Comparison of ENCODE assay signal across 9 cellular contexts in genomic region chr2:219508933-219509779, GRCh38. TPM values are rescaled to one million over a fixed set of nuclear protein-coding genes. Genes with fewer than 3 reads are reported as not detected.
DNase-seq lines count a peak whose midpoint lies in the region; ATAC-seq and TF ChIP-seq lines count a peak whose summit lies in the region.
"Had no signal": no experiment of that assay in that cellular context is flagged by ENCODE, and none has a peak within 500 bp of the region (broad histone marks: within the 10 kb centered on the region; RNA-seq: fewer than 3 reads in every experiment).

No MANE protein-coding gene starts in this region.

- DNase-seq in breast epithelium (ENCODE audit: low spot score in 2 of 2) = no peak
- no peak for DNase-seq in mammary epithelial cell
- peak; percentile 77 for DNase-seq in NCI-H2227 treated with DMSO at 0.1 percent for 48 hours (lab: John Stamatoyannopoulos, UW)
- peak in 1 of 3 donors; percentile 57 for DNase-seq in right cardiac atrium
- DNase-seq in aorta = no peak
- DNase-seq in GOT3 (lab: John Stamatoyannopoulos, UW) = no peak
- no peak for DNase-seq in DMS79 treated with DMSO at 0.1 percent for 48 hours (lab: John Stamatoyannopoulos, UW)
- no peak for DNase-seq in OCI-LY7 (ENCODE audit: low spot score)

- H3K4me2 ChIP-seq in mammary epithelial cell (ENCODE audit: insufficient read depth, low read depth, low read length) (no peak overlapping the region), OCI-LY7 (ENCODE audit: low read length) (no peak overlapping the region)

- H3K4me3 ChIP-seq in breast epithelium (peak overlapping the region in 2 of 3 donors; percentile 24 to 57), mammary epithelial cell (replicated peaks in 1 of 3; ENCODE audit: insufficient read depth in 1 of 3, low read depth in 2 of 3, low read length in 3 of 3) (no peak overlapping the region), right cardiac atrium (ENCODE audit: low read length) (no peak overlapping the region), aorta (ENCODE audit: low read length in 2 of 2) (no peak overlapping the region), OCI-LY7 (ENCODE audit: low read depth, low read length, poor library complexity, severe bottlenecking) (no peak overlapping the region)

- H2AFZ ChIP-seq in mammary epithelial cell (ENCODE audit: low read depth, low read length) (no peak overlapping the region), OCI-LY7 (ENCODE audit: low read length) (no peak overlapping the region)

- no CpG with 5 or more reads among the region's 15 CpGs for WGBS in mammary epithelial cell (ENCODE audit: low coverage, missing lambda C conversion rate)
- WGBS in right cardiac atrium = 5% methylated on average over 15 of the region's 15 CpGs
- whole genome bisulfite sequencing in aorta, 2 donors = 3 to 4% methylated on average over 13 to 15 of the region's 15 CpGs

- POLR2A ChIA-PET in OCI-LY7 (lab: Charles Lee) = no interaction called here

- in situ Hi-C loops in mammary epithelial cell (cut with MboI; ENCODE audit: low sequenced_read_pairs in 2 of 2) = no loop called here

- TF ChIP-seq POLR2A in breast epithelium (IDR thresholded peaks at IDR 0.05) = no peak

- no peaks in the 10 kb centered on the region for H3K4me1 ChIP-seq in breast epithelium
- H3K4me1 ChIP-seq in mammary epithelial cell (ENCODE audit: insufficient read depth, low read length) = no peaks in the 10 kb centered on the region
- H3K4me1 ChIP-seq in right cardiac atrium (ENCODE audit: control insufficient read depth, insufficient read depth, low read length) = peaks cover 3% of the 10 kb centered on the region
- no peaks in the 10 kb centered on the region for H3K4me1 ChIP-seq in aorta (ENCODE audit: control insufficient read depth in 1 of 2, insufficient read depth in 2 of 2, low read length in 2 of 2)
- H3K4me1 ChIP-seq in OCI-LY7 (ENCODE audit: insufficient read depth, low read length, poor library complexity, severe bottlenecking) = peaks cover 10% of the 10 kb centered on the region

- peaks cover 20% of the 10 kb centered on the region for H3K36me3 ChIP-seq in breast epithelium
- no peaks in the 10 kb centered on the region for H3K36me3 ChIP-seq in mammary epithelial cell (ENCODE audit: insufficient read depth, low read length)
- peaks cover 0 to 4% of the 10 kb centered on the region in 2 donors for H3K36me3 ChIP-seq in aorta (ENCODE audit: control insufficient read depth in 1 of 2, insufficient read depth in 2 of 2, low read length in 1 of 2)
- H3K36me3 ChIP-seq in OCI-LY7 (ENCODE audit: insufficient read depth, low read length) = no peaks in the 10 kb centered on the region

- ATAC-seq in right cardiac atrium = peak; percentile 12 to 27
- ATAC-seq in aorta (ENCODE audit: low FRiP score) = peak; percentile 24

- H3K27me3 ChIP-seq in breast epithelium (peaks cover 0 to 20% of the 10 kb centered on the region in 2 donors), mammary epithelial cell (ENCODE audit: insufficient read depth, low read length) (peaks cover 5% of the 10 kb centered on the region), right cardiac atrium (ENCODE audit: control insufficient read depth, insufficient read depth) (no peaks in the 10 kb centered on the region), aorta (ENCODE audit: control insufficient read depth in 1 of 2, insufficient read depth in 2 of 2, low read length in 1 of 2) (no peaks in the 10 kb centered on the region)

- H3K9me3 ChIP-seq in breast epithelium (no peaks in the 10 kb centered on the region), mammary epithelial cell (replicated peaks; ENCODE audit: insufficient read depth, low read length) (no peaks in the 10 kb centered on the region), right cardiac atrium (ENCODE audit: control insufficient read depth, low read length) (no peaks in the 10 kb centered on the region), aorta (ENCODE audit: control insufficient read depth, low read length) (no peaks in the 10 kb centered on the region), OCI-LY7 (ENCODE audit: low read length) (no peaks in the 10 kb centered on the region)

- CTCF ChIA-PET in mammary epithelial cell (lab: Charles Lee; ENCODE audit: low non-redundant PET) (interaction anchor here (0.6 to 0.8 kb wide), 2 partner anchors 11 to 20 kb away, joined by 5 read pairs; no protein-coding TSS in a partner anchor), OCI-LY7 (lab: Charles Lee; ENCODE audit: unreplicated experiment) (interaction anchor here (0.6 kb wide), 1 partner anchor 88 kb away, joined by 5 read pairs; no protein-coding TSS in a partner anchor)

- BruUV-seq in mammary epithelial cell (replicated peaks; lab: Mats Ljungman, UMichigan) (no TSS peak), OCI-LY7 (replicated peaks; lab: Mats Ljungman, UMichigan) (no TSS peak)

- dilution Hi-C loops in mammary epithelial cell (cut with HindIII; ENCODE audit: low sequenced_read_pairs) = loop anchor here (10.0 to 25.0 kb wide), 2 partner anchors 114 to 272 kb away; partner anchors contain the start of genes ANKZF1, ATG9A, GLB1L and STK16

- H3K27ac ChIP-seq in breast epithelium (no peak overlapping the region), mammary epithelial cell (ENCODE audit: insufficient read depth, low read depth, low read length) (no peak overlapping the region), right cardiac atrium (ENCODE audit: low read length) (no peak overlapping the region), aorta (ENCODE audit: low read depth in 1 of 2, low read length in 2 of 2) (no peak overlapping the region), OCI-LY7 (ENCODE audit: low read depth, low read length, poor library complexity, severe bottlenecking) (no peak overlapping the region)

- no peak overlapping the region for H3K9ac ChIP-seq in mammary epithelial cell (ENCODE audit: insufficient read depth, low read length)

- intact Hi-C loops in breast epithelium (cut with DNase I; ENCODE audit: low total_unique reads) (no loop called here), mammary epithelial cell (cut with micrococcal nuclease) (no loop called here), right cardiac atrium (cut with DNase I) (no loop called here), aorta (cut with DNase I) (no loop called here), OCI-LY7 (cut with micrococcal nuclease; ENCODE audit: unreplicated experiment) (no loop called here)

- H3K9me2 ChIP-seq in OCI-LY7 (ENCODE audit: insufficient read depth, low read length) = no peaks in the 10 kb centered on the region

- TF ChIP-seq CTCF in breast epithelium (IDR thresholded peaks at IDR 0.05) = no peak
- no peak for TF ChIP-seq CTCF in mammary epithelial cell (conservative IDR thresholded peaks at IDR 0.05 in 1 of 2, IDR thresholded peaks at IDR 0.05 in 1 of 2; ENCODE audit: extremely low read depth in 1 of 2, insufficient read depth in 1 of 2, low read depth in 1 of 2, low read length in 2 of 2)
- no peak for TF ChIP-seq CTCF in OCI-LY7 (conservative IDR thresholded peaks at IDR 0.05; ENCODE audit: low read length)

- H3K79me2 ChIP-seq in mammary epithelial cell (ENCODE audit: insufficient read depth, low read length) = no peaks in the 10 kb centered on the region
- H3K79me2 ChIP-seq in OCI-LY7 (ENCODE audit: insufficient read depth, low read depth, low read length) = no peaks in the 10 kb centered on the region

- H4K20me1 ChIP-seq in mammary epithelial cell (ENCODE audit: insufficient read depth, low read length) (no peaks in the 10 kb centered on the region), OCI-LY7 (ENCODE audit: insufficient read depth, low read length) (no peaks in the 10 kb centered on the region)

RNA-seq across cellular contexts. Expression of gene ASIC4, which starts 5.1 kb away (rescaled TPM):
- total RNA-seq in breast epithelium (under 1 TPM in 1 of 3 donors, not detected in 2; 0.44 TPM), mammary epithelial cell (under 1 TPM; 0.16 to 0.17 TPM), right cardiac atrium (1 to 10 TPM in 3 of 4 donors, under 1 TPM in 1; 0.28 to 1.8 (median 1.6) TPM), aorta (under 1 TPM; 0.29 to 0.42 TPM), OCI-LY7 (2022) (0.74 and 0.96 TPM in 2 replicates)
- polyA plus RNA-seq in mammary epithelial cell (0.05 TPM), right cardiac atrium (0.57 TPM), aorta (under 1 TPM in 1 of 2 donors, not detected in 1; 0.26 TPM)
- not detected for polyA minus RNA-seq in mammary epithelial cell
- 0.39 and 0.73 TPM in 2 replicates for total RNA-seq in OCI-LY7 (2014; rRNA removed; shearing (Covaris generic))
- polyA plus RNA-seq: CD14-positive monocyte had no signal

RNA-seq across cellular contexts. Expression of gene GMPPA, which starts 10.5 kb away (rescaled TPM):
- 10 to 100 TPM; 15.7 to 33.4 (median 29.7) TPM for total RNA-seq in breast epithelium
- 10 to 100 TPM; 37.8 to 50.1 TPM for total RNA-seq in mammary epithelial cell
- 69.6 TPM for polyA plus RNA-seq in mammary epithelial cell
- polyA minus RNA-seq in mammary epithelial cell = 90.8 TPM
- 10 to 100 TPM; 22.9 to 27.5 (median 25.4) TPM for total RNA-seq in right cardiac atrium
- polyA plus RNA-seq in right cardiac atrium = 21.6 TPM
- 10 to 100 TPM; 38.5 to 42.3 TPM for total RNA-seq in aorta
- 100 to 1,000 TPM in 1 of 2 donors, 10 to 100 TPM in 1; 17.0 to 135 TPM for polyA plus RNA-seq in aorta
- total RNA-seq in OCI-LY7 (2014; rRNA removed; shearing (Covaris generic)) = 22.3 and 28.4 TPM in 2 replicates
- 42.9 and 46.4 TPM in 2 replicates for total RNA-seq in OCI-LY7 (2022)

RNA-seq across cellular contexts. Expression of gene CHPF, which starts 34.5 kb away (rescaled TPM):
- total RNA-seq in breast epithelium (10 to 100 TPM; 46.5 to 58.9 (median 49.0) TPM), mammary epithelial cell (100 to 1,000 TPM; 114 to 274 TPM), right cardiac atrium (100 to 1,000 TPM in 2 of 4 donors, 10 to 100 TPM in 2; 92.6 to 145 (median 101) TPM), aorta (10 to 100 TPM; 75.7 to 81.2 TPM), OCI-LY7 (2022) (30.5 and 33.0 TPM in 2 replicates)
- polyA plus RNA-seq in mammary epithelial cell (101 TPM), right cardiac atrium (115 TPM), aorta (10 to 100 TPM; 20.0 to 70.6 TPM)
- 18.2 TPM for polyA minus RNA-seq in mammary epithelial cell
- total RNA-seq in OCI-LY7 (2014; rRNA removed; shearing (Covaris generic)) = 14.5 and 24.1 TPM in 2 replicates

RNA-seq across cellular contexts. Expression of gene TMEM198, which starts 34.7 kb away (rescaled TPM):
- total RNA-seq in breast epithelium = 1 to 10 TPM; 1.6 to 1.9 (median 1.8) TPM
- 1 to 10 TPM; 1.3 to 5.2 TPM for total RNA-seq in mammary epithelial cell
- 2.0 TPM for polyA plus RNA-seq in mammary epithelial cell
- polyA minus RNA-seq in mammary epithelial cell = 0.26 TPM
- 1 to 10 TPM; 1.8 to 3.4 (median 3.1) TPM for total RNA-seq in right cardiac atrium
- polyA plus RNA-seq in right cardiac atrium = 3.4 TPM
- total RNA-seq in aorta = 1 to 10 TPM; 1.7 to 2.3 TPM
- 1 to 10 TPM in 1 of 2 donors, not detected in 1; 7.4 TPM for polyA plus RNA-seq in aorta
- total RNA-seq in OCI-LY7 (2014; rRNA removed; shearing (Covaris generic)) = 1.4 and 2.5 TPM in 2 replicates
- total RNA-seq in OCI-LY7 (2022) = 6.1 and 6.6 TPM in 2 replicates
- polyA plus RNA-seq: CD14-positive monocyte had no signal

Comparison
In these comparisons a context has a peak if more than half of its experiments do, and no peak if none do; other contexts are left out.
1. H3K4me3 ChIP-seq: peak in breast epithelium (2 of 3); none in mammary epithelial cell (0 of 3), right cardiac atrium (single experiment), aorta (0 of 2) and OCI-LY7 (single experiment).